ENCODE assay signal across 1 cellular context in genomic region chr20:45020236-45020886, GRCh38.
TF ChIP-seq lines count a peak whose summit lies in the region.

No MANE protein-coding gene starts in this region.

TF ChIP-seq in GM23338, 12 proteins besides CTCF, POLR2A, EP300 and RAD21 (continued from another document):
- TF ChIP-seq REST (IDR thresholded peaks at IDR 0.05; ENCODE audit: unreplicated experiment): no peak
- TF ChIP-seq ZNF114 (CRISPR knock-in tag; IDR thresholded peaks at IDR 0.05): no peak
- no peak for TF ChIP-seq STAT1 (IDR thresholded peaks at IDR 0.05; ENCODE audit: unreplicated experiment)
- no peak for TF ChIP-seq JUNB (IDR thresholded peaks at IDR 0.05; ENCODE audit: unreplicated experiment)
- TF ChIP-seq EZH2phosphoT487 (IDR thresholded peaks at IDR 0.05; ENCODE audit: unreplicated experiment): no peak
- TF ChIP-seq ZNF331 (CRISPR knock-in tag; IDR thresholded peaks at IDR 0.05; ENCODE audit: low read depth): no peak
- TF ChIP-seq CREB1 (CRISPR knock-in tag; IDR thresholded peaks at IDR 0.05; ENCODE audit: low read depth): no peak
- TF ChIP-seq EZH2 (IDR thresholded peaks at IDR 0.05; ENCODE audit: low read depth, unreplicated experiment): no peak
- TF ChIP-seq NANOG (IDR thresholded peaks at IDR 0.05; ENCODE audit: borderline replicate concordance): no peak
